Comparison of ENCODE assay signal across 8 cellular contexts in the genomic region with DNA sequence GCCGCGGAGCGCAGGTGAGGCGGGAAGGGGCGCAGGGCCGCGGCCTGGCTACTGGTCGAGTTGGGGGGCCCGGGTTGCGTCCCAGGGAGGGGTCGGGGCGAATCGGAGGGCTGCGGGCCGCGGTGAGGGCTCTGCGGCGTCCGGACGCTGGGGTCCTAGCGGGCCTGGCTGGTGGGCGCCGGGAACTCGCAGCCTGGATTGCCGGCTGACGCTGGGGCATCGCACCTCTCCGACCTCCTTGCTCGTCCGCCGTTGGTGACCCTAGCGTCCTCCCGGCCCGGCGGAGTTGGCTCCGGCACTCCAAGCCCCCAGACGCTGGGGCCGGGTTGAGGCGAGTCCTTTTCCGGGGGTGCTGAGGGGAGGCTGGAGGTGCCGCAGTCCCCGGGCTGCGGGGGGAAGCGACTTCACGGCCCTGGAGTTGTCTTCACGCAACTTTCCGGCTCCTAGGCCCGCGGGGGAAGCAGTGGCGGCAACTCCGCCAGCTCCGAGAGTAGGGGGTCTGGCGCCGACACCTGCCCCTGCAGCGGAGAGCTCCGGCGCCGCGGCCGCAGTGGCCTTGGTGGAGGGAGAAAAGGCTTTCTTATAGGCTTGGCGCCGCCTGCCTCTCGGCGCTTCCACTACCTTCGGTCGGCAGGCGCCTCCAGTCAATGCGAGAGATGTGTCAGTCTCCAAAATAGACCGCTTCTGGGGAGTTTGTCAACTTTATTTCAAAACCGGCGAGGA.
DNase-seq lines count a peak whose midpoint lies in the region; ATAC-seq, FAIRE-seq and TF ChIP-seq lines count a peak whose summit lies in the region.

No MANE protein-coding gene starts in this region.

- FAIRE-seq in HTR-8/SVneo (lab: Jason Lieb, UNC) = no peak

- peaks cover 56% of the 10 kb centered on the region for H3K79me2 ChIP-seq in KMS-11 (ENCODE audit: insufficient read depth, low read depth)

- peak overlapping the region; percentile 91 to 98 (median 96) for H3K9ac ChIP-seq in BLaER1 treated with 17β-estradiol and CSF1 and Interleukin-3, amounts not matched to agents 10 nM and 100 nM
- H3K9ac ChIP-seq in KMS-11 (peak overlapping the region; percentile 94), colonic mucosa (ENCODE audit: low read depth in 2 of 2, low read length in 2 of 2) (peak overlapping the region; percentile 94 to 97), liver (ENCODE audit: low read depth in 1 of 2, low read length in 2 of 2) (peak overlapping the region; percentile 49 to 56)

- H3K27ac ChIP-seq in BLaER1 treated with 17β-estradiol and CSF1 and Interleukin-3, amounts not matched to agents 10 nM and 100 nM = peak overlapping the region; percentile 83 to 95 (median 92)
- H3K27ac ChIP-seq in KMS-11 (peak overlapping the region; percentile 93), colonic mucosa (peak overlapping the region; percentile 85), liver (ENCODE audit: low read depth in 1 of 2, low read length in 2 of 2) (peak overlapping the region; percentile 79 to 86)

- under 1% methylated on average over 71 of the region's 71 CpGs for WGBS in liver

- intact Hi-C loops in colonic mucosa (cut with DNase I) = loop anchor here (10.0 kb wide), 1 partner anchor 100 kb away; no protein-coding TSS in a partner anchor

- no peaks in the 10 kb centered on the region for H3K9me3 ChIP-seq in BLaER1 treated with 17β-estradiol and CSF1 and Interleukin-3, amounts not matched to agents 10 nM and 100 nM (replicated peaks in 1 of 11)
- H3K9me3 ChIP-seq in colonic mucosa (no peaks in the 10 kb centered on the region), liver (ENCODE audit: control insufficient read depth in 4 of 4, low read length in 3 of 4) (no peaks in the 10 kb centered on the region)

- H4K20me1 ChIP-seq in BLaER1 treated with 17β-estradiol and CSF1 and Interleukin-3, amounts not matched to agents 10 nM and 100 nM = peaks cover 35 to 55% (median 52%) of the 10 kb centered on the region in 11 experiments; a peak in 21 of 22 replicates
- H4K20me1 ChIP-seq in KMS-11 (ENCODE audit: insufficient read depth) = peaks cover 29% of the 10 kb centered on the region

- H2AFZ ChIP-seq in KMS-11 (ENCODE audit: low read depth) = peak overlapping the region; percentile 99

- H3K27me3 ChIP-seq in BLaER1 treated with 17β-estradiol and CSF1 and Interleukin-3, amounts not matched to agents 10 nM and 100 nM = no peaks in the 10 kb centered on the region
- H3K27me3 ChIP-seq in KMS-11 (ENCODE audit: insufficient read depth, low read depth) (no peaks in the 10 kb centered on the region; the same call in 1 of the 2 replicates), colonic mucosa (no peaks in the 10 kb centered on the region), liver (ENCODE audit: control insufficient read depth in 4 of 4, insufficient read depth in 4 of 4, low read length in 3 of 4) (no peaks in the 10 kb centered on the region)

- peaks cover 0 to 18% (median 0%) of the 10 kb centered on the region in 11 experiments; a peak in 8 of 22 replicates for H3K36me3 ChIP-seq in BLaER1 treated with 17β-estradiol and CSF1 and Interleukin-3, amounts not matched to agents 10 nM and 100 nM
- no peaks in the 10 kb centered on the region for H3K36me3 ChIP-seq in KMS-11 (ENCODE audit: insufficient read depth)
- H3K36me3 ChIP-seq in colonic mucosa = no peaks in the 10 kb centered on the region
- no peaks in the 10 kb centered on the region for H3K36me3 ChIP-seq in liver (ENCODE audit: control insufficient read depth in 4 of 4, insufficient read depth in 3 of 4, low read depth in 1 of 4, low read length in 3 of 4)

- peak; percentile 21 for ATAC-seq in GM21381 (IDR thresholded peaks at IDR 0.05; ENCODE audit: unreplicated experiment)

- H3K4me1 ChIP-seq in BLaER1 treated with 17β-estradiol and CSF1 and Interleukin-3, amounts not matched to agents 10 nM and 100 nM = peaks cover 18 to 35% (median 24%) of the 10 kb centered on the region in 10 experiments
- peaks cover 46% of the 10 kb centered on the region for H3K4me1 ChIP-seq in KMS-11 (ENCODE audit: low read depth, poor library complexity, severe bottlenecking)
- H3K4me1 ChIP-seq in colonic mucosa = no peaks in the 10 kb centered on the region
- H3K4me1 ChIP-seq in liver (ENCODE audit: control insufficient read depth in 4 of 4, insufficient read depth in 4 of 4, low read length in 3 of 4) = peaks cover 1 to 17% (median 10%) of the 10 kb centered on the region in 4 donors

- peak overlapping the region; percentile 73 to 94 (median 87) for H3K4me2 ChIP-seq in BLaER1 treated with 17β-estradiol and CSF1 and Interleukin-3, amounts not matched to agents 10 nM and 100 nM
- peak overlapping the region; percentile 84 for H3K4me2 ChIP-seq in KMS-11

- TF ChIP-seq CTCF in KMS-11 (conservative IDR thresholded peaks at IDR 0.05; ENCODE audit: low read depth, low read length) (no peak), colonic mucosa (IDR thresholded peaks at IDR 0.05) (no peak), liver (IDR thresholded peaks at IDR 0.05; ENCODE audit: low read depth, low read length, missing input control) (no peak)

- DNase-seq in activated CD4-positive, alpha-beta T cell treated with anti-CD3 and anti-CD28 coated beads for 24 hours (ENCODE audit: low read depth in 2 of 2) = peak; percentile 20 to 28
- DNase-seq in colonic mucosa (peak; percentile 33), HTR-8/SVneo (ENCODE audit: insufficient read length, low spot score) (no peak)
- peak; percentile 10 to 15 for DNase-seq in stimulated activated CD8-positive, alpha-beta memory T cell treated with anti-CD3 and anti-CD28 coated beads, Interleukin-4, amount 100 ng/mL, for 1 hour (ENCODE audit: low read depth in 2 of 2, low spot score in 1 of 2)

- H3K4me3 ChIP-seq in BLaER1 treated with 17β-estradiol and CSF1 and Interleukin-3, amounts not matched to agents 10 nM and 100 nM = peak overlapping the region; percentile 88 to 100 (median 97)
- H3K4me3 ChIP-seq in KMS-11 (IDR thresholded peaks at IDR 0.05; ENCODE audit: insufficient read depth, low read depth, low read length) (no peak overlapping the region), colonic mucosa (peak overlapping the region; percentile 100), liver (ENCODE audit: low read depth in 1 of 3, low read length in 3 of 3) (peak overlapping the region; percentile 68 to 100 (median 87))

- TF ChIP-seq RAD21 in liver (IDR thresholded peaks at IDR 0.05) = no peak

TF ChIP-seq in liver, 16 proteins besides CTCF, POLR2A, EP300 and RAD21:
- no peak for TF ChIP-seq FOXA2 (IDR thresholded peaks at IDR 0.05)
- no peak for TF ChIP-seq TAF1 (conservative IDR thresholded peaks at IDR 0.05)
- TF ChIP-seq, protein P1, sequence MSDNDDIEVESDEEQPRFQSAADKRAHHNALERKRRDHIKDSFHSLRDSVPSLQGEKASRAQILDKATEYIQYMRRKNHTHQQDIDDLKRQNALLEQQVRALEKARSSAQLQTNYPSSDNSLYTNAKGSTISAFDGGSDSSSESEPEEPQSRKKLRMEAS (IDR thresholded peaks at IDR 0.05) = no peak
- no peak for TF ChIP-seq HNF4A (conservative IDR thresholded peaks at IDR 0.05)
- TF ChIP-seq, protein P2, sequence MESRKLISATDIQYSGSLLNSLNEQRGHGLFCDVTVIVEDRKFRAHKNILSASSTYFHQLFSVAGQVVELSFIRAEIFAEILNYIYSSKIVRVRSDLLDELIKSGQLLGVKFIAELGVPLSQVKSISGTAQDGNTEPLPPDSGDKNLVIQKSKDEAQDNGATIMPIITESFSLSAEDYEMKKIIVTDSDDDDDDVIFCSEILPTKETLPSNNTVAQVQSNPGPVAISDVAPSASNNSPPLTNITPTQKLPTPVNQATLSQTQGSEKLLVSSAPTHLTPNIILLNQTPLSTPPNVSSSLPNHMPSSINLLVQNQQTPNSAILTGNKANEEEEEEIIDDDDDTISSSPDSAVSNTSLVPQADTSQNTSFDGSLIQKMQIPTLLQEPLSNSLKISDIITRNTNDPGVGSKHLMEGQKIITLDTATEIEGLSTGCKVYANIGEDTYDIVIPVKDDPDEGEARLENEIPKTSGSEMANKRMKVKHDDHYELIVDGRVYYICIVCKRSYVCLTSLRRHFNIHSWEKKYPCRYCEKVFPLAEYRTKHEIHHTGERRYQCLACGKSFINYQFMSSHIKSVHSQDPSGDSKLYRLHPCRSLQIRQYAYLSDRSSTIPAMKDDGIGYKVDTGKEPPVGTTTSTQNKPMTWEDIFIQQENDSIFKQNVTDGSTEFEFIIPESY (IDR thresholded peaks at IDR 0.05) = no peak
- no peak for TF ChIP-seq NR2F2 (IDR thresholded peaks at IDR 0.05)
- TF ChIP-seq, protein P3, sequence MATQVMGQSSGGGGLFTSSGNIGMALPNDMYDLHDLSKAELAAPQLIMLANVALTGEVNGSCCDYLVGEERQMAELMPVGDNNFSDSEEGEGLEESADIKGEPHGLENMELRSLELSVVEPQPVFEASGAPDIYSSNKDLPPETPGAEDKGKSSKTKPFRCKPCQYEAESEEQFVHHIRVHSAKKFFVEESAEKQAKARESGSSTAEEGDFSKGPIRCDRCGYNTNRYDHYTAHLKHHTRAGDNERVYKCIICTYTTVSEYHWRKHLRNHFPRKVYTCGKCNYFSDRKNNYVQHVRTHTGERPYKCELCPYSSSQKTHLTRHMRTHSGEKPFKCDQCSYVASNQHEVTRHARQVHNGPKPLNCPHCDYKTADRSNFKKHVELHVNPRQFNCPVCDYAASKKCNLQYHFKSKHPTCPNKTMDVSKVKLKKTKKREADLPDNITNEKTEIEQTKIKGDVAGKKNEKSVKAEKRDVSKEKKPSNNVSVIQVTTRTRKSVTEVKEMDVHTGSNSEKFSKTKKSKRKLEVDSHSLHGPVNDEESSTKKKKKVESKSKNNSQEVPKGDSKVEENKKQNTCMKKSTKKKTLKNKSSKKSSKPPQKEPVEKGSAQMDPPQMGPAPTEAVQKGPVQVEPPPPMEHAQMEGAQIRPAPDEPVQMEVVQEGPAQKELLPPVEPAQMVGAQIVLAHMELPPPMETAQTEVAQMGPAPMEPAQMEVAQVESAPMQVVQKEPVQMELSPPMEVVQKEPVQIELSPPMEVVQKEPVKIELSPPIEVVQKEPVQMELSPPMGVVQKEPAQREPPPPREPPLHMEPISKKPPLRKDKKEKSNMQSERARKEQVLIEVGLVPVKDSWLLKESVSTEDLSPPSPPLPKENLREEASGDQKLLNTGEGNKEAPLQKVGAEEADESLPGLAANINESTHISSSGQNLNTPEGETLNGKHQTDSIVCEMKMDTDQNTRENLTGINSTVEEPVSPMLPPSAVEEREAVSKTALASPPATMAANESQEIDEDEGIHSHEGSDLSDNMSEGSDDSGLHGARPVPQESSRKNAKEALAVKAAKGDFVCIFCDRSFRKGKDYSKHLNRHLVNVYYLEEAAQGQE (IDR thresholded peaks at IDR 0.05) = no peak
- TF ChIP-seq, protein P4, sequence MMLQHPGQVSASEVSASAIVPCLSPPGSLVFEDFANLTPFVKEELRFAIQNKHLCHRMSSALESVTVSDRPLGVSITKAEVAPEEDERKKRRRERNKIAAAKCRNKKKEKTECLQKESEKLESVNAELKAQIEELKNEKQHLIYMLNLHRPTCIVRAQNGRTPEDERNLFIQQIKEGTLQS (IDR thresholded peaks at IDR 0.05) = no peak
- TF ChIP-seq YY1 (IDR thresholded peaks at IDR 0.05) = no peak
- no peak for TF ChIP-seq HNF4G (IDR thresholded peaks at IDR 0.05)
